8 cellular contexts compared by ENCODE assay signal in the genomic region with DNA sequence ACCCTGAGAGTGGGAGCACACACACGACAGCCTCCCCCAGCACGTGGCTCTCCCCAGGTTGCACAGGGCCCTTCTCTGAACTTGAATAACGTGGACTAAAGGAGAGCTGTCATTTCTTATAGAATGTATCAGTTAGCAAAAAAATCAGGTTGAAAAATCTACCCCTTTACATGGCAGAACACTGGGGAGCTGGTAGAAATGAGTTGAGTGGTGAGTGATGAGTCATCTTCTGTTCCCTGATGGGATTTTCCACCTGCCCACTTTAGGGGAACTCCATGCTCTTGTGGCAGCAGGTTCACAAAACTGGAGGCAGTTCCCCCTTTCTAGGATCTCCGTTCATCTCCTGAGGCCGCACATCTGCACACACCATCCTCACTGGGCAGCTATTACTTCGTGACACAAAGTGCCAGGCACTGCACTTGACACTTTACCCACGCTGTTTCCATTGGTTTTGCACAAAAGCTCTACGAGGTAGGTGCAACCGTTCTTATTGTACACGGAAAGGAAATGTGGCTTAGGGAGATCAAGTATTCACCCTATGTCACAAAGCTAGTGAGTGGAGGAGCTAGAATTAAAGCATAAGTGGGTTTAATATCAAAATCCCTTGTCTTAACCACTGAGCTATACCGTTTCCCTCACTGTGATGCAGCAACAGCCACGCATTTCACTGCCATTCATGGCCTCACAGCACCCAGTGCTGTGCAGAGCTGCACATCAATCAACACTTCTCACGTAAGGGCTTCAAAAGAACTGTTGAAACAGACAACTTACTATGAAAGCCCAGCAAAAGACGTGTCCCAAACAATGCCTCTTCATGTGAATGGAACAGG.
DNase-seq lines count a peak whose midpoint lies in the region; ATAC-seq lines count a peak whose summit lies in the region.

No MANE protein-coding gene starts in this region.

- H3K27ac ChIP-seq in esophagus (ENCODE audit: low read depth in 2 of 2, low read length in 1 of 2): peak overlapping the region; percentile 13 to 51

- peak; percentile 76 for DNase-seq in activated CD4-positive, alpha-beta T cell treated with anti-CD3 and anti-CD28 coated beads for 48 hours
- peak; percentile 80 for DNase-seq in stimulated activated CD4-positive, alpha-beta T cell treated with anti-CD3 and anti-CD28 coated beads, Interleukin-4, amount 100 ng/mL, for 24 hours
- DNase-seq in NCI-H1092 treated with DMSO at 0.1 percent for 48 hours (lab: John Stamatoyannopoulos, UW) (no peak), SIG-M5 treated with dmso at 0.1 percent for 504 hours (lab: John Stamatoyannopoulos, UW; ENCODE audit: unreplicated experiment) (no peak), HuH-7 (ENCODE audit: low spot score) (no peak)

- no peaks in the 10 kb centered on the region for H3K9me3 ChIP-seq in esophagus (ENCODE audit: control insufficient read depth in 2 of 2, insufficient read depth in 1 of 2, low read depth in 1 of 2, low read length in 1 of 2)

- no peak overlapping the region for H3K4me3 ChIP-seq in esophagus (ENCODE audit: low read depth in 1 of 2, low read length in 2 of 2)

- ATAC-seq in GM21360 (IDR thresholded peaks at IDR 0.05; ENCODE audit: unreplicated experiment) (peak; percentile 25), HG02970 (IDR thresholded peaks at IDR 0.05; ENCODE audit: low FRiP score, unreplicated experiment) (no peak)

- H3K36me3 ChIP-seq in esophagus (ENCODE audit: control insufficient read depth in 2 of 2, insufficient read depth in 2 of 2, low read length in 1 of 2): peaks cover 0 to 17% of the 10 kb centered on the region in 2 donors

- WGBS in esophagus, 2 donors: 61 to 64% methylated on average over 14 of the region's 14 CpGs

- H3K4me1 ChIP-seq in esophagus (ENCODE audit: control insufficient read depth in 2 of 2, insufficient read depth in 2 of 2, low read length in 1 of 2): peaks cover 0 to 5% of the 10 kb centered on the region in 2 donors

- H3K27me3 ChIP-seq in esophagus (ENCODE audit: control insufficient read depth in 1 of 2, insufficient read depth in 2 of 2, low read length in 2 of 2): no peaks in the 10 kb centered on the region

Comparison
In these comparisons a context has a peak if more than half of its experiments do, and no peak if none do; other contexts are left out.
1. DNase-seq: peak in activated CD4-positive, alpha-beta T cell treated with anti-CD3 and anti-CD28 coated beads for 48 hours (single experiment) and stimulated activated CD4-positive, alpha-beta T cell treated with anti-CD3 and anti-CD28 coated beads, Interleukin-4, amount 100 ng/mL, for 24 hours (single experiment); none in NCI-H1092 treated with DMSO at 0.1 percent for 48 hours (single experiment), SIG-M5 treated with dmso at 0.1 percent for 504 hours (single experiment) and HuH-7 (single experiment).